1 cellular context compared by ENCODE assay signal in genomic region chr7:21603972-21604749, GRCh38.
TF ChIP-seq lines count a peak whose summit lies in the region.

No MANE protein-coding gene starts in this region.

TF ChIP-seq in SK-N-SH treated with all-trans-retinoic acid at 6 μM for 48 hours, 23 proteins besides CTCF, POLR2A, EP300 and RAD21 (continued from another document):
- TF ChIP-seq CREB5 (CRISPR knock-in tag; IDR thresholded peaks at IDR 0.05; ENCODE audit: low read depth) (no peak), ZNF8 (CRISPR knock-in tag; IDR thresholded peaks at IDR 0.05) (no peak), GLIS3 (CRISPR knock-in tag; IDR thresholded peaks at IDR 0.05) (no peak), TCF4 (CRISPR knock-in tag; IDR thresholded peaks at IDR 0.05; ENCODE audit: borderline replicate concordance) (no peak), ZNF70 (CRISPR knock-in tag; IDR thresholded peaks at IDR 0.05) (no peak)
TF ChIP-seq in SK-N-SH treated with all-trans-retinoic acid at 6 μM for 48 hours: peak in this region for 0.
